In genomic region chr7:6636741-6637543, GRCh38 we compare ENCODE assay signal across 7 cellular contexts. TPM values are rescaled to one million over a fixed set of nuclear protein-coding genes. Genes with fewer than 3 reads are reported as not detected.
DNase-seq lines count a peak whose midpoint lies in the region; ATAC-seq and TF ChIP-seq lines count a peak whose summit lies in the region.

Gene ZNF316 (plus strand): TSS chr7:6637318. CDS start chr7:6642410, 5,092 bp downstream.

- no peaks in the 10 kb centered on the region for H3K27me3 Mint-ChIP-seq in endodermal cell (ENCODE audit: insufficient read depth)

- TF ChIP-seq CTCF in endodermal cell (conservative IDR thresholded peaks at IDR 0.05), result no peak

- H3K27ac Mint-ChIP-seq in endodermal cell, result peak within 1 kb of the TSS; percentile 55

- peaks cover 26% of the 10 kb centered on the region for H3K36me3 Mint-ChIP-seq in endodermal cell (ENCODE audit: low read depth)

- H3K4me1 ChIP-seq in endodermal cell (ENCODE audit: control insufficient read depth, insufficient read depth, low read length), result no peaks in the 10 kb centered on the region

- peaks cover 18% of the 10 kb centered on the region for H3K4me1 Mint-ChIP-seq in endodermal cell

- no peak within 1 kb of the TSS for H3K9ac ChIP-seq in endodermal cell (ENCODE audit: extremely low read depth, low read length, poor library complexity, severe bottlenecking)

- H3K36me3 ChIP-seq in endodermal cell (ENCODE audit: control insufficient read depth, insufficient read depth, low read length), result no peaks in the 10 kb centered on the region

- CTCF ChIA-PET in HEK293T (lab: Yijun Ruan, JAX), result interaction anchor here (1.0 kb wide), 1 partner anchor 25 kb away, joined by 4 read pairs; no protein-coding TSS in a partner anchor

- ATAC-seq in GM18498 (IDR thresholded peaks at IDR 0.05; ENCODE audit: unreplicated experiment), result peak; percentile 81

- H3K9me3 ChIP-seq in endodermal cell (ENCODE audit: control insufficient read depth, low read length), result no peaks in the 10 kb centered on the region

- DNase-seq in HEK293T (ENCODE audit: extremely low spot score) (peak; percentile 79), NCI-H146 treated with DMSO at 0.1 percent for 48 hours (lab: John Stamatoyannopoulos, UW; ENCODE audit: unreplicated experiment) (peak; percentile 5), endodermal cell (no peak), midbrain (lab: John Stamatoyannopoulos, UW) (peak; percentile 73)
- DNase-seq in activated CD8-positive, alpha-beta memory T cell treated with anti-CD3 and anti-CD28 coated beads for 24 hours, result peak; percentile 84
- DNase-seq in stimulated activated CD8-positive, alpha-beta memory T cell treated with anti-CD3 and anti-CD28 coated beads, Interleukin-15, amount 100 ng/mL, for 48 hours (ENCODE audit: low read depth in 2 of 2), result peak; percentile 32 to 43

- 4 to 6% methylated on average over 20 to 104 of the region's 104 CpGs for WGBS in endodermal cell (ENCODE audit: insufficient coverage in 1 of 2, insufficient read length in 1 of 2), 2 experiments

- H3K4me3 ChIP-seq in endodermal cell (ENCODE audit: low read length), result peak within 1 kb of the TSS; percentile 79

- POLR2A ChIA-PET in HEK293T (lab: Yijun Ruan, JAX), result interaction anchor here (1.0 to 1.6 kb wide), 4 partner anchors 12 to 70 kb away, joined by 3 to 11 read pairs (median 3); partner anchors contain the start of genes INTS15 and ZNF12

- H3K27ac ChIP-seq in endodermal cell (ENCODE audit: low read depth, low read length), result no peak within 1 kb of the TSS

- H3K9me3 Mint-ChIP-seq in endodermal cell, result no peaks in the 10 kb centered on the region

- H3K4me3 Mint-ChIP-seq in endodermal cell, result peak within 1 kb of the TSS; percentile 71

- no peaks in the 10 kb centered on the region for H3K27me3 ChIP-seq in endodermal cell (ENCODE audit: control insufficient read depth, insufficient read depth, low read length, poor library complexity, severe bottlenecking)

TF ChIP-seq in HEK293T, 16 proteins besides CTCF, POLR2A, EP300 and RAD21:
- no peak for TF ChIP-seq FOXK2 (IDR thresholded peaks at IDR 0.05)
- TF ChIP-seq SUZ12 (IDR thresholded peaks at IDR 0.05), result no peak
- no peak for TF ChIP-seq L3MBTL2 (conservative IDR thresholded peaks at IDR 0.05)
- TF ChIP-seq HDGF (IDR thresholded peaks at IDR 0.05; ENCODE audit: borderline replicate concordance), result no peak
- no peak for TF ChIP-seq FOXA1 (IDR thresholded peaks at IDR 0.05)
- TF ChIP-seq BHLHE40 (IDR thresholded peaks at IDR 0.05; ENCODE audit: borderline replicate concordance), result no peak
- TF ChIP-seq LEF1 (IDR thresholded peaks at IDR 0.05; ENCODE audit: borderline replicate concordance), result no peak
- no peak for TF ChIP-seq SP1 (IDR thresholded peaks at IDR 0.05)
- no peak for TF ChIP-seq PKNOX1 (IDR thresholded peaks at IDR 0.05)
- no peak for TF ChIP-seq NFRKB (IDR thresholded peaks at IDR 0.05)
- TF ChIP-seq CTBP1 (IDR thresholded peaks at IDR 0.05; ENCODE audit: borderline replicate concordance), result no peak
- TF ChIP-seq ELF4 (IDR thresholded peaks at IDR 0.05), result no peak
- TF ChIP-seq ARNT (IDR thresholded peaks at IDR 0.05), result no peak
- no peak for TF ChIP-seq TARDBP (IDR thresholded peaks at IDR 0.05)
- no peak for TF ChIP-seq FOXM1 (IDR thresholded peaks at IDR 0.05; ENCODE audit: borderline replicate concordance)
- no peak for TF ChIP-seq ZNF384 (IDR thresholded peaks at IDR 0.05)

RNA-seq across cellular contexts. Expression of gene ZNF316, which starts in this region (rescaled TPM):
- total RNA-seq in endodermal cell, result 10 to 100 TPM; 21.4 to 29.6 TPM
- polyA plus RNA-seq in endodermal cell (2013, experiment 1 of 2), result 33.6 TPM
- polyA plus RNA-seq in endodermal cell (2013, experiment 2 of 2), result 24.9 TPM
